Comparison of ENCODE assay signal across 1 cellular context in the genomic region with DNA sequence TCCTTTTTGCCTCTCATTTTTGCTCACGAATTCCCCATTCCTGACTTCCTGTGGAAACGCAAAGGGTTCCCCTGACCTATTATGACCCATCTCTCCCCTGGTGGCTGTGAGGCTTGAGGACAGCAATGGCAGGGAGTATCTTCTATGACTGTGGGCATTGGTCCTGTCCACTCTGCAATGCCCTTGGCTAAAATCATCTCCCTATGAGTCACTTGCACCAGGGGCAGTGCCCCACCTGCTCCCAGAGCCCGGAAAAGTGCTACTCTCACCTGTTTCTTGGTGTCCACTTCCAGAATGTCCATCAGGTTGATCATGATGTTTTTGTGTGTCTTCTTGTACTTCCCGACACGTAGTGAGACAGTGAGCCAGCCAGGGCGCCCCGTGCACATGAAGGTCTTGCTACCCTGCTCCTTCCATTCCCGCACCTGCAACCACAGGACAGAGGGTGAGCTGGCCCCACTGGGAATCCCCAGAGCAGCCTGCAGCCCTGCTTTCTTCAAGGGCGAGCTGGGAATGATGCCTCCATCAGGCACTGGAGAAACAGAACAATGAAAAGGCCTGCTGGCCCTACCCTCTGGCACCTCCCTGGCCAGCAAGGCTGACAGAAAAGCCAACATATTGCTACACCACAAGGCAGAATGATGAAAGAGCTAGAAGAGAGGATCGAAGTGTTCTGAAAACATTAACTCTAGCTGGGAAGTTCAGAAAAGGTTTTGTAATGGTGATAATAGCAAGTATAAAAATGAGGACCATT.
TF ChIP-seq lines count a peak whose summit lies in the region.

No MANE protein-coding gene starts in this region.

TF ChIP-seq in HepG2, 621 proteins besides CTCF, POLR2A, EP300 and RAD21 (continued from another document and continues in another):
- TF ChIP-seq, protein P1, sequence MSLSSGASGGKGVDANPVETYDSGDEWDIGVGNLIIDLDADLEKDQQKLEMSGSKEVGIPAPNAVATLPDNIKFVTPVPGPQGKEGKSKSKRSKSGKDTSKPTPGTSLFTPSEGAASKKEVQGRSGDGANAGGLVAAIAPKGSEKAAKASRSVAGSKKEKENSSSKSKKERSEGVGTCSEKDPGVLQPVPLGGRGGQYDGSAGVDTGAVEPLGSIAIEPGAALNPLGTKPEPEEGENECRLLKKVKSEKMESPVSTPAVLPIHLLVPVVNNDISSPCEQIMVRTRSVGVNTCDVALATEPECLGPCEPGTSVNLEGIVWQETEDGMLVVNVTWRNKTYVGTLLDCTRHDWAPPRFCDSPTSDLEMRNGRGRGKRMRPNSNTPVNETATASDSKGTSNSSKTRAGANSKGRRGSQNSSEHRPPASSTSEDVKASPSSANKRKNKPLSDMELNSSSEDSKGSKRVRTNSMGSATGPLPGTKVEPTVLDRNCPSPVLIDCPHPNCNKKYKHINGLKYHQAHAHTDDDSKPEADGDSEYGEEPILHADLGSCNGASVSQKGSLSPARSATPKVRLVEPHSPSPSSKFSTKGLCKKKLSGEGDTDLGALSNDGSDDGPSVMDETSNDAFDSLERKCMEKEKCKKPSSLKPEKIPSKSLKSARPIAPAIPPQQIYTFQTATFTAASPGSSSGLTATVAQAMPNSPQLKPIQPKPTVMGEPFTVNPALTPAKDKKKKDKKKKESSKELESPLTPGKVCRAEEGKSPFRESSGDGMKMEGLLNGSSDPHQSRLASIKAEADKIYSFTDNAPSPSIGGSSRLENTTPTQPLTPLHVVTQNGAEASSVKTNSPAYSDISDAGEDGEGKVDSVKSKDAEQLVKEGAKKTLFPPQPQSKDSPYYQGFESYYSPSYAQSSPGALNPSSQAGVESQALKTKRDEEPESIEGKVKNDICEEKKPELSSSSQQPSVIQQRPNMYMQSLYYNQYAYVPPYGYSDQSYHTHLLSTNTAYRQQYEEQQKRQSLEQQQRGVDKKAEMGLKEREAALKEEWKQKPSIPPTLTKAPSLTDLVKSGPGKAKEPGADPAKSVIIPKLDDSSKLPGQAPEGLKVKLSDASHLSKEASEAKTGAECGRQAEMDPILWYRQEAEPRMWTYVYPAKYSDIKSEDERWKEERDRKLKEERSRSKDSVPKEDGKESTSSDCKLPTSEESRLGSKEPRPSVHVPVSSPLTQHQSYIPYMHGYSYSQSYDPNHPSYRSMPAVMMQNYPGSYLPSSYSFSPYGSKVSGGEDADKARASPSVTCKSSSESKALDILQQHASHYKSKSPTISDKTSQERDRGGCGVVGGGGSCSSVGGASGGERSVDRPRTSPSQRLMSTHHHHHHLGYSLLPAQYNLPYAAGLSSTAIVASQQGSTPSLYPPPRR (CRISPR knock-in tag; IDR thresholded peaks at IDR 0.05; ENCODE audit: borderline replicate concordance), result no peak
- TF ChIP-seq ZNF331 (CRISPR knock-in tag; IDR thresholded peaks at IDR 0.05), result 0 out of 2 replicates have a peak, but pooled peaks have one; percentile 50
- no peak for TF ChIP-seq PLRG1 (conservative IDR thresholded peaks at IDR 0.05)
- TF ChIP-seq ZNF34 (CRISPR knock-in tag; IDR thresholded peaks at IDR 0.05; ENCODE audit: borderline replicate concordance), result peak; percentile 53; the same call in 1 of the 2 replicates
- TF ChIP-seq FOXM1 (CRISPR knock-in tag; IDR thresholded peaks at IDR 0.05), result no peak
- TF ChIP-seq KDM6A (CRISPR knock-in tag; IDR thresholded peaks at IDR 0.05; ENCODE audit: low read depth), result no peak
- TF ChIP-seq SRSF1 (optimal IDR thresholded peaks at IDR 0.05; ENCODE audit: low read depth, low read length), result no peak
- no peak for TF ChIP-seq SRY (CRISPR knock-in tag; IDR thresholded peaks at IDR 0.05)
- TF ChIP-seq, protein P2, sequence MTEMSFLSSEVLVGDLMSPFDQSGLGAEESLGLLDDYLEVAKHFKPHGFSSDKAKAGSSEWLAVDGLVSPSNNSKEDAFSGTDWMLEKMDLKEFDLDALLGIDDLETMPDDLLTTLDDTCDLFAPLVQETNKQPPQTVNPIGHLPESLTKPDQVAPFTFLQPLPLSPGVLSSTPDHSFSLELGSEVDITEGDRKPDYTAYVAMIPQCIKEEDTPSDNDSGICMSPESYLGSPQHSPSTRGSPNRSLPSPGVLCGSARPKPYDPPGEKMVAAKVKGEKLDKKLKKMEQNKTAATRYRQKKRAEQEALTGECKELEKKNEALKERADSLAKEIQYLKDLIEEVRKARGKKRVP (CRISPR knock-in tag; IDR thresholded peaks at IDR 0.05), result peak in 1 of 2 experiments; percentile 91; a peak in 2 of 4 replicates
- TF ChIP-seq NFKBIZ (CRISPR knock-in tag; IDR thresholded peaks at IDR 0.05), result peak; percentile 46; the same call in 1 of the 2 replicates
- TF ChIP-seq RXRA (CRISPR knock-in tag; IDR thresholded peaks at IDR 0.05), result 0 out of 2 replicates have a peak, but pooled peaks have one; percentile 18
- TF ChIP-seq RELA (CRISPR knock-in tag; IDR thresholded peaks at IDR 0.05), result no peak
- TF ChIP-seq, protein P3, sequence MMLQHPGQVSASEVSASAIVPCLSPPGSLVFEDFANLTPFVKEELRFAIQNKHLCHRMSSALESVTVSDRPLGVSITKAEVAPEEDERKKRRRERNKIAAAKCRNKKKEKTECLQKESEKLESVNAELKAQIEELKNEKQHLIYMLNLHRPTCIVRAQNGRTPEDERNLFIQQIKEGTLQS (CRISPR knock-in tag; IDR thresholded peaks at IDR 0.05), result 0 out of 2 replicates have a peak, but pooled peaks have one; percentile 48
- TF ChIP-seq, protein P4, sequence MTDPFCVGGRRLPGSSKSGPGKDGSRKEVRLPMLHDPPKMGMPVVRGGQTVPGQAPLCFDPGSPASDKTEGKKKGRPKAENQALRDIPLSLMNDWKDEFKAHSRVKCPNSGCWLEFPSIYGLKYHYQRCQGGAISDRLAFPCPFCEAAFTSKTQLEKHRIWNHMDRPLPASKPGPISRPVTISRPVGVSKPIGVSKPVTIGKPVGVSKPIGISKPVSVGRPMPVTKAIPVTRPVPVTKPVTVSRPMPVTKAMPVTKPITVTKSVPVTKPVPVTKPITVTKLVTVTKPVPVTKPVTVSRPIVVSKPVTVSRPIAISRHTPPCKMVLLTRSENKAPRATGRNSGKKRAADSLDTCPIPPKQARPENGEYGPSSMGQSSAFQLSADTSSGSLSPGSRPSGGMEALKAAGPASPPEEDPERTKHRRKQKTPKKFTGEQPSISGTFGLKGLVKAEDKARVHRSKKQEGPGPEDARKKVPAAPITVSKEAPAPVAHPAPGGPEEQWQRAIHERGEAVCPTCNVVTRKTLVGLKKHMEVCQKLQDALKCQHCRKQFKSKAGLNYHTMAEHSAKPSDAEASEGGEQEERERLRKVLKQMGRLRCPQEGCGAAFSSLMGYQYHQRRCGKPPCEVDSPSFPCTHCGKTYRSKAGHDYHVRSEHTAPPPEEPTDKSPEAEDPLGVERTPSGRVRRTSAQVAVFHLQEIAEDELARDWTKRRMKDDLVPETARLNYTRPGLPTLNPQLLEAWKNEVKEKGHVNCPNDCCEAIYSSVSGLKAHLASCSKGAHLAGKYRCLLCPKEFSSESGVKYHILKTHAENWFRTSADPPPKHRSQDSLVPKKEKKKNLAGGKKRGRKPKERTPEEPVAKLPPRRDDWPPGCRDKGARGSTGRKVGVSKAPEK (CRISPR knock-in tag; IDR thresholded peaks at IDR 0.05; ENCODE audit: borderline replicate concordance), result no peak
- TF ChIP-seq MTF1 (CRISPR knock-in tag; IDR thresholded peaks at IDR 0.05), result no peak
- TF ChIP-seq, protein P5, sequence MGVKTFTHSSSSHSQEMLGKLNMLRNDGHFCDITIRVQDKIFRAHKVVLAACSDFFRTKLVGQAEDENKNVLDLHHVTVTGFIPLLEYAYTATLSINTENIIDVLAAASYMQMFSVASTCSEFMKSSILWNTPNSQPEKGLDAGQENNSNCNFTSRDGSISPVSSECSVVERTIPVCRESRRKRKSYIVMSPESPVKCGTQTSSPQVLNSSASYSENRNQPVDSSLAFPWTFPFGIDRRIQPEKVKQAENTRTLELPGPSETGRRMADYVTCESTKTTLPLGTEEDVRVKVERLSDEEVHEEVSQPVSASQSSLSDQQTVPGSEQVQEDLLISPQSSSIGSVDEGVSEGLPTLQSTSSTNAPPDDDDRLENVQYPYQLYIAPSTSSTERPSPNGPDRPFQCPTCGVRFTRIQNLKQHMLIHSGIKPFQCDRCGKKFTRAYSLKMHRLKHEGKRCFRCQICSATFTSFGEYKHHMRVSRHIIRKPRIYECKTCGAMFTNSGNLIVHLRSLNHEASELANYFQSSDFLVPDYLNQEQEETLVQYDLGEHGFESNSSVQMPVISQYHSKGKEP (CRISPR knock-in tag; IDR thresholded peaks at IDR 0.05), result no peak
- TF ChIP-seq KLF11 (CRISPR knock-in tag; IDR thresholded peaks at IDR 0.05), result no peak
- TF ChIP-seq ZNF788 (CRISPR knock-in tag; IDR thresholded peaks at IDR 0.05; ENCODE audit: borderline replicate concordance), result no peak
- TF ChIP-seq, protein P6, sequence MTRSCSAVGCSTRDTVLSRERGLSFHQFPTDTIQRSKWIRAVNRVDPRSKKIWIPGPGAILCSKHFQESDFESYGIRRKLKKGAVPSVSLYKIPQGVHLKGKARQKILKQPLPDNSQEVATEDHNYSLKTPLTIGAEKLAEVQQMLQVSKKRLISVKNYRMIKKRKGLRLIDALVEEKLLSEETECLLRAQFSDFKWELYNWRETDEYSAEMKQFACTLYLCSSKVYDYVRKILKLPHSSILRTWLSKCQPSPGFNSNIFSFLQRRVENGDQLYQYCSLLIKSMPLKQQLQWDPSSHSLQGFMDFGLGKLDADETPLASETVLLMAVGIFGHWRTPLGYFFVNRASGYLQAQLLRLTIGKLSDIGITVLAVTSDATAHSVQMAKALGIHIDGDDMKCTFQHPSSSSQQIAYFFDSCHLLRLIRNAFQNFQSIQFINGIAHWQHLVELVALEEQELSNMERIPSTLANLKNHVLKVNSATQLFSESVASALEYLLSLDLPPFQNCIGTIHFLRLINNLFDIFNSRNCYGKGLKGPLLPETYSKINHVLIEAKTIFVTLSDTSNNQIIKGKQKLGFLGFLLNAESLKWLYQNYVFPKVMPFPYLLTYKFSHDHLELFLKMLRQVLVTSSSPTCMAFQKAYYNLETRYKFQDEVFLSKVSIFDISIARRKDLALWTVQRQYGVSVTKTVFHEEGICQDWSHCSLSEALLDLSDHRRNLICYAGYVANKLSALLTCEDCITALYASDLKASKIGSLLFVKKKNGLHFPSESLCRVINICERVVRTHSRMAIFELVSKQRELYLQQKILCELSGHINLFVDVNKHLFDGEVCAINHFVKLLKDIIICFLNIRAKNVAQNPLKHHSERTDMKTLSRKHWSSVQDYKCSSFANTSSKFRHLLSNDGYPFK (CRISPR knock-in tag; IDR thresholded peaks at IDR 0.05; ENCODE audit: borderline replicate concordance), result no peak
- TF ChIP-seq RBFOX2 (IDR thresholded peaks at IDR 0.05; ENCODE audit: low read depth, low read length), result 0 out of 2 replicates have a peak, but pooled peaks have one; percentile 6
- TF ChIP-seq NFRKB (IDR thresholded peaks at IDR 0.05), result no peak
- no peak for TF ChIP-seq ZBTB38 (CRISPR knock-in tag; IDR thresholded peaks at IDR 0.05)
- no peak for TF ChIP-seq RFX5 (IDR thresholded peaks at IDR 0.05; ENCODE audit: low read depth, low read length)
- TF ChIP-seq, protein P7, sequence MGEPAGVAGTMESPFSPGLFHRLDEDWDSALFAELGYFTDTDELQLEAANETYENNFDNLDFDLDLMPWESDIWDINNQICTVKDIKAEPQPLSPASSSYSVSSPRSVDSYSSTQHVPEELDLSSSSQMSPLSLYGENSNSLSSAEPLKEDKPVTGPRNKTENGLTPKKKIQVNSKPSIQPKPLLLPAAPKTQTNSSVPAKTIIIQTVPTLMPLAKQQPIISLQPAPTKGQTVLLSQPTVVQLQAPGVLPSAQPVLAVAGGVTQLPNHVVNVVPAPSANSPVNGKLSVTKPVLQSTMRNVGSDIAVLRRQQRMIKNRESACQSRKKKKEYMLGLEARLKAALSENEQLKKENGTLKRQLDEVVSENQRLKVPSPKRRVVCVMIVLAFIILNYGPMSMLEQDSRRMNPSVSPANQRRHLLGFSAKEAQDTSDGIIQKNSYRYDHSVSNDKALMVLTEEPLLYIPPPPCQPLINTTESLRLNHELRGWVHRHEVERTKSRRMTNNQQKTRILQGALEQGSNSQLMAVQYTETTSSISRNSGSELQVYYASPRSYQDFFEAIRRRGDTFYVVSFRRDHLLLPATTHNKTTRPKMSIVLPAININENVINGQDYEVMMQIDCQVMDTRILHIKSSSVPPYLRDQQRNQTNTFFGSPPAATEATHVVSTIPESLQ (CRISPR knock-in tag; conservative IDR thresholded peaks at IDR 0.05), result no peak
- no peak for TF ChIP-seq ZNF282 (IDR thresholded peaks at IDR 0.05; ENCODE audit: partially characterized antibody)
- no peak for TF ChIP-seq ZBTB21 (CRISPR knock-in tag; IDR thresholded peaks at IDR 0.05)
- TF ChIP-seq ZNF776 (CRISPR knock-in tag; IDR thresholded peaks at IDR 0.05), result no peak
- no peak for TF ChIP-seq TCF12 (IDR thresholded peaks at IDR 0.05)
- no peak for TF ChIP-seq TCF12 (CRISPR knock-in tag; IDR thresholded peaks at IDR 0.05)
- TF ChIP-seq SP4 (CRISPR knock-in tag; IDR thresholded peaks at IDR 0.05), result no peak
- peak; percentile 25; the same call in 1 of the 2 replicates for TF ChIP-seq ZNF350 (CRISPR knock-in tag; IDR thresholded peaks at IDR 0.05; ENCODE audit: borderline replicate concordance, low read depth)
- TF ChIP-seq, protein P8, sequence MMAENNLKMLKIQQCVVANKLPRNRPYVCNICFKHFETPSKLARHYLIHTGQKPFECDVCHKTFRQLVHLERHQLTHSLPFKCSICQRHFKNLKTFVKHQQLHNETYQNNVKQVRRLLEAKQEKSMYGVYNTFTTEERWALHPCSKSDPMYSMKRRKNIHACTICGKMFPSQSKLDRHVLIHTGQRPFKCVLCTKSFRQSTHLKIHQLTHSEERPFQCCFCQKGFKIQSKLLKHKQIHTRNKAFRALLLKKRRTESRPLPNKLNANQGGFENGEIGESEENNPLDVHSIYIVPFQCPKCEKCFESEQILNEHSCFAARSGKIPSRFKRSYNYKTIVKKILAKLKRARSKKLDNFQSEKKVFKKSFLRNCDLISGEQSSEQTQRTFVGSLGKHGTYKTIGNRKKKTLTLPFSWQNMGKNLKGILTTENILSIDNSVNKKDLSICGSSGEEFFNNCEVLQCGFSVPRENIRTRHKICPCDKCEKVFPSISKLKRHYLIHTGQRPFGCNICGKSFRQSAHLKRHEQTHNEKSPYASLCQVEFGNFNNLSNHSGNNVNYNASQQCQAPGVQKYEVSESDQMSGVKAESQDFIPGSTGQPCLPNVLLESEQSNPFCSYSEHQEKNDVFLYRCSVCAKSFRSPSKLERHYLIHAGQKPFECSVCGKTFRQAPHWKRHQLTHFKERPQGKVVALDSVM (CRISPR knock-in tag; IDR thresholded peaks at IDR 0.05), result 0 out of 2 replicates have a peak, but pooled peaks have one; percentile 34
- TF ChIP-seq PPARG (CRISPR knock-in tag; conservative IDR thresholded peaks at IDR 0.05), result 0 out of 2 replicates have a peak, but pooled peaks have one; percentile 11
- no peak for TF ChIP-seq RFX3 (CRISPR knock-in tag; IDR thresholded peaks at IDR 0.05)
- TF ChIP-seq ZNF496 (CRISPR knock-in tag; IDR thresholded peaks at IDR 0.05; ENCODE audit: insufficient replicate concordance), result no peak
- 0 out of 2 replicates have a peak, but pooled peaks have one; percentile 63 for TF ChIP-seq ZBTB3 (CRISPR knock-in tag; IDR thresholded peaks at IDR 0.05; ENCODE audit: borderline replicate concordance, low read depth)
- TF ChIP-seq ASH2L (IDR thresholded peaks at IDR 0.05; ENCODE audit: insufficient read length, low read depth, low read length), result peak; percentile 41
- no peak for TF ChIP-seq ZNF3 (CRISPR knock-in tag; IDR thresholded peaks at IDR 0.05)
- TF ChIP-seq KAT8 (CRISPR knock-in tag; IDR thresholded peaks at IDR 0.05), result 0 out of 2 replicates have a peak, but pooled peaks have one; percentile 5
- no peak for TF ChIP-seq TMF1 (CRISPR knock-in tag; IDR thresholded peaks at IDR 0.05; ENCODE audit: low read depth)
